In genomic region chr14:66610154-66610563, GRCh38 we compare ENCODE assay signal across 9 cellular contexts.
A peak's percentile ranks its signal among the peaks of the same experiment; 100 is the strongest.
DNase-seq lines count a peak whose midpoint lies in the region; ATAC-seq, FAIRE-seq and TF ChIP-seq lines count a peak whose summit lies in the region.
"Had no signal": no experiment of that assay in that cellular context is flagged by ENCODE, and none has a peak within 500 bp of the region (broad histone marks: within the 10 kb centered on the region; RNA-seq: fewer than 3 reads in every experiment).

No MANE protein-coding gene starts in this region.

- H3K27me3 ChIP-seq in GM06990 (replicated peaks; ENCODE audit: control insufficient read depth, insufficient read depth, low read length) (no peaks in the 10 kb centered on the region), adipocyte (replicated peaks; ENCODE audit: control insufficient read depth, insufficient read depth, low read length) (no peaks in the 10 kb centered on the region), right lobe of liver (no peaks in the 10 kb centered on the region), pancreas (no peaks in the 10 kb centered on the region)

- H3K4me3 ChIP-seq in GM06990 (replicated peaks; ENCODE audit: low read depth, low read length) (no peak overlapping the region), adipocyte (ENCODE audit: low read length) (no peak overlapping the region), right lobe of liver (no peak overlapping the region), pancreas (no peak overlapping the region)

- DNase-seq in GM06990 (ENCODE audit: extremely low read depth, insufficient read length) (no peak), KBM-7 (peak; percentile 78), adipocyte (ENCODE audit: low read depth) (peak; percentile 6), right lobe of liver (no peak), pancreas (no peak), amniotic stem cell (lab: John Stamatoyannopoulos, UW) (no peak)
- DNase-seq in stimulated activated CD4-positive, alpha-beta T cell treated with anti-CD3 and anti-CD28 coated beads, Interleukin-2, amount 100 ng/mL, for 24 hours, result no peak
- DNase-seq: effector CD8-positive, alpha-beta T cell had no signal

- in situ Hi-C loops in KBM-7 (cut with MboI; ENCODE audit: low pct_unique_long_range_greater_than_20kb, low sequenced_read_pairs), result no loop called here

- WGBS in right lobe of liver (ENCODE audit: insufficient coverage, low coverage, low lambda C conversion rate, missing lambda C conversion rate), result 80% methylated on average over 1 of the region's 4 CpGs
- 81 to 95% methylated on average over 4 of the region's 4 CpGs for WGBS in pancreas, 2 donors

- H3K4me1 ChIP-seq in adipocyte (ENCODE audit: control insufficient read depth, insufficient read depth, low read length) (no peaks in the 10 kb centered on the region), right lobe of liver (peaks cover 0 to 14% (median 6%) of the 10 kb centered on the region in 4 donors), pancreas (peaks cover 0 to 4% (median 0%) of the 10 kb centered on the region in 3 donors)

- no peak for TF ChIP-seq POLR2A in right lobe of liver (IDR thresholded peaks at IDR 0.05)

- H3K9ac ChIP-seq in adipocyte (ENCODE audit: low read length), result no peak overlapping the region

- peak in 3 of 4 donors; percentile 50 to 59 (median 59) for ATAC-seq in right lobe of liver
- no peak for ATAC-seq in pancreas

- H3K36me3 ChIP-seq in GM06990 (ENCODE audit: control insufficient read depth, insufficient read depth, low read length) (no peaks in the 10 kb centered on the region), adipocyte (ENCODE audit: control insufficient read depth, insufficient read depth, low read length, severe bottlenecking) (no peaks in the 10 kb centered on the region), right lobe of liver (no peaks in the 10 kb centered on the region), pancreas (no peaks in the 10 kb centered on the region)

- TF ChIP-seq CTCF in GM06990 (IDR thresholded peaks at IDR 0.05; ENCODE audit: insufficient read depth, low read length, poor library complexity, severe bottlenecking), result peak; percentile 42
- TF ChIP-seq CTCF in right lobe of liver (IDR thresholded peaks at IDR 0.05), result peak in 3 of 4 donors; percentile 25 to 44 (median 38)
- no peak for TF ChIP-seq CTCF in pancreas (IDR thresholded peaks at IDR 0.05)

- no peak for FAIRE-seq in pancreas (lab: Jason Lieb, UNC)
- FAIRE-seq: TTC549 had no signal

- H3K27ac ChIP-seq in right lobe of liver (no peak overlapping the region), pancreas (no peak overlapping the region)

- intact Hi-C loops in right lobe of liver (cut with DNase I), result no loop called here
- intact Hi-C loops in pancreas (cut with DNase I), result no loop called here

- H3K9me3 ChIP-seq in adipocyte (ENCODE audit: control insufficient read depth, low read length) (no peaks in the 10 kb centered on the region), right lobe of liver (no peaks in the 10 kb centered on the region), pancreas (no peaks in the 10 kb centered on the region)

Comparison
In these comparisons a context has a peak if more than half of its experiments do, and no peak if none do; other contexts are left out.
1. DNase-seq: peak in KBM-7 (single experiment) and adipocyte (single experiment); none in GM06990 (single experiment), right lobe of liver (0 of 3), pancreas (0 of 6), amniotic stem cell (single experiment) and stimulated activated CD4-positive, alpha-beta T cell treated with anti-CD3 and anti-CD28 coated beads, Interleukin-2, amount 100 ng/mL, for 24 hours (0 of 2).
2. CTCF ChIP-seq: peak in GM06990 (single experiment) and right lobe of liver (3 of 4); none in pancreas (0 of 4).
3. ATAC-seq: peak in right lobe of liver (3 of 4); none in pancreas (0 of 4).